ENCODE assay signal across 1 cellular context in genomic region chr2:145593280-145593679, GRCh38.
TF ChIP-seq lines count a peak whose summit lies in the region.

No MANE protein-coding gene starts in this region.

TF ChIP-seq in GM12878, 131 proteins besides CTCF, POLR2A, EP300 and RAD21 (continued from another document):
- TF ChIP-seq, protein P1, sequence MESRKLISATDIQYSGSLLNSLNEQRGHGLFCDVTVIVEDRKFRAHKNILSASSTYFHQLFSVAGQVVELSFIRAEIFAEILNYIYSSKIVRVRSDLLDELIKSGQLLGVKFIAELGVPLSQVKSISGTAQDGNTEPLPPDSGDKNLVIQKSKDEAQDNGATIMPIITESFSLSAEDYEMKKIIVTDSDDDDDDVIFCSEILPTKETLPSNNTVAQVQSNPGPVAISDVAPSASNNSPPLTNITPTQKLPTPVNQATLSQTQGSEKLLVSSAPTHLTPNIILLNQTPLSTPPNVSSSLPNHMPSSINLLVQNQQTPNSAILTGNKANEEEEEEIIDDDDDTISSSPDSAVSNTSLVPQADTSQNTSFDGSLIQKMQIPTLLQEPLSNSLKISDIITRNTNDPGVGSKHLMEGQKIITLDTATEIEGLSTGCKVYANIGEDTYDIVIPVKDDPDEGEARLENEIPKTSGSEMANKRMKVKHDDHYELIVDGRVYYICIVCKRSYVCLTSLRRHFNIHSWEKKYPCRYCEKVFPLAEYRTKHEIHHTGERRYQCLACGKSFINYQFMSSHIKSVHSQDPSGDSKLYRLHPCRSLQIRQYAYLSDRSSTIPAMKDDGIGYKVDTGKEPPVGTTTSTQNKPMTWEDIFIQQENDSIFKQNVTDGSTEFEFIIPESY (IDR thresholded peaks at IDR 0.05), result no peak
- TF ChIP-seq SREBF1 (IDR thresholded peaks at IDR 0.05; ENCODE audit: low read length) (no peak), BACH1 (IDR thresholded peaks at IDR 0.05; ENCODE audit: borderline replicate concordance) (no peak), EED (IDR thresholded peaks at IDR 0.05; ENCODE audit: low read depth) (no peak), SIN3A (IDR thresholded peaks at IDR 0.05; ENCODE audit: low read depth, low read length) (no peak), MEF2A (IDR thresholded peaks at IDR 0.05; ENCODE audit: insufficient read depth, low read depth, low read length) (peak; percentile 99), HCFC1 (IDR thresholded peaks at IDR 0.05; ENCODE audit: low read length) (no peak), LARP7 (IDR thresholded peaks at IDR 0.05) (no peak), PKNOX1 (IDR thresholded peaks at IDR 0.05) (no peak), IKZF1 (conservative IDR thresholded peaks at IDR 0.05) (no peak; the same call in 1 of the 2 replicates), MTA2 (IDR thresholded peaks at IDR 0.05; ENCODE audit: low read depth) (peak; percentile 91), CBX5 (IDR thresholded peaks at IDR 0.05; ENCODE audit: low read depth) (no peak), NRF1 (conservative IDR thresholded peaks at IDR 0.05; ENCODE audit: low read depth, low read length) (no peak), HSF1 (IDR thresholded peaks at IDR 0.05; ENCODE audit: low read depth, low read length) (no peak), BHLHE40 (IDR thresholded peaks at IDR 0.05; ENCODE audit: borderline replicate concordance in 1 of 2, low read depth in 2 of 2, low read length in 1 of 2) (no peak), KAT2A (conservative IDR thresholded peaks at IDR 0.05; ENCODE audit: control insufficient read depth, low read depth, low read length) (no peak), RUNX3 (IDR thresholded peaks at IDR 0.05; ENCODE audit: low read length) (peak; percentile 70), STAT3 (IDR thresholded peaks at IDR 0.05; ENCODE audit: low read depth, low read length) (no peak), PAX5 (IDR thresholded peaks at IDR 0.05; ENCODE audit: borderline replicate concordance, low read depth, low read length) (no peak), IKZF2 (IDR thresholded peaks at IDR 0.05) (peak in 1 of 2 experiments; percentile 32; a peak in 1 of 4 replicates), RFX5 (IDR thresholded peaks at IDR 0.05; ENCODE audit: low read depth, low read length) (no peak), RAD51 (IDR thresholded peaks at IDR 0.05) (no peak), NR2F1 (conservative IDR thresholded peaks at IDR 0.05) (no peak), SUPT20H (IDR thresholded peaks at IDR 0.05; ENCODE audit: borderline replicate concordance, control insufficient read depth, low read depth, low read length) (no peak), IRF4 (IDR thresholded peaks at IDR 0.05; ENCODE audit: low read depth, low read length) (no peak), MTA3 (IDR thresholded peaks at IDR 0.05; ENCODE audit: borderline replicate concordance, low read length) (peak; percentile 64; the same call in 1 of the 2 replicates), SIX5 (IDR thresholded peaks at IDR 0.05; ENCODE audit: low read depth, low read length, severe bottlenecking) (no peak), ZNF217 (IDR thresholded peaks at IDR 0.05) (peak; percentile 70; the same call in 1 of the 2 replicates), TCF3 (IDR thresholded peaks at IDR 0.05; ENCODE audit: borderline replicate concordance, insufficient read depth, low read depth, low read length) (no peak), SMAD1 (IDR thresholded peaks at IDR 0.05; ENCODE audit: low read depth, partially characterized antibody) (no peak), EGR1 (IDR thresholded peaks at IDR 0.05; ENCODE audit: borderline replicate concordance in 1 of 2, low read depth in 2 of 2, low read length in 2 of 2) (no peak), GATAD2B (conservative IDR thresholded peaks at IDR 0.05; ENCODE audit: low read depth) (no peak), SKIL (IDR thresholded peaks at IDR 0.05; ENCODE audit: low read depth, poor library complexity, severe bottlenecking) (peak; percentile 48), SUZ12 (IDR thresholded peaks at IDR 0.05; ENCODE audit: unreplicated experiment) (no peak)
- TF ChIP-seq, protein P2, sequence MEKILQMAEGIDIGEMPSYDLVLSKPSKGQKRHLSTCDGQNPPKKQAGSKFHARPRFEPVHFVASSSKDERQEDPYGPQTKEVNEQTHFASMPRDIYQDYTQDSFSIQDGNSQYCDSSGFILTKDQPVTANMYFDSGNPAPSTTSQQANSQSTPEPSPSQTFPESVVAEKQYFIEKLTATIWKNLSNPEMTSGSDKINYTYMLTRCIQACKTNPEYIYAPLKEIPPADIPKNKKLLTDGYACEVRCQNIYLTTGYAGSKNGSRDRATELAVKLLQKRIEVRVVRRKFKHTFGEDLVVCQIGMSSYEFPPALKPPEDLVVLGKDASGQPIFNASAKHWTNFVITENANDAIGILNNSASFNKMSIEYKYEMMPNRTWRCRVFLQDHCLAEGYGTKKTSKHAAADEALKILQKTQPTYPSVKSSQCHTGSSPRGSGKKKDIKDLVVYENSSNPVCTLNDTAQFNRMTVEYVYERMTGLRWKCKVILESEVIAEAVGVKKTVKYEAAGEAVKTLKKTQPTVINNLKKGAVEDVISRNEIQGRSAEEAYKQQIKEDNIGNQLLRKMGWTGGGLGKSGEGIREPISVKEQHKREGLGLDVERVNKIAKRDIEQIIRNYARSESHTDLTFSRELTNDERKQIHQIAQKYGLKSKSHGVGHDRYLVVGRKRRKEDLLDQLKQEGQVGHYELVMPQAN (conservative IDR thresholded peaks at IDR 0.05), result no peak
- TF ChIP-seq, protein P3, sequence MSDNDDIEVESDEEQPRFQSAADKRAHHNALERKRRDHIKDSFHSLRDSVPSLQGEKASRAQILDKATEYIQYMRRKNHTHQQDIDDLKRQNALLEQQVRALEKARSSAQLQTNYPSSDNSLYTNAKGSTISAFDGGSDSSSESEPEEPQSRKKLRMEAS (IDR thresholded peaks at IDR 0.05; ENCODE audit: low read depth, low read length), result no peak
- TF ChIP-seq, protein P4, sequence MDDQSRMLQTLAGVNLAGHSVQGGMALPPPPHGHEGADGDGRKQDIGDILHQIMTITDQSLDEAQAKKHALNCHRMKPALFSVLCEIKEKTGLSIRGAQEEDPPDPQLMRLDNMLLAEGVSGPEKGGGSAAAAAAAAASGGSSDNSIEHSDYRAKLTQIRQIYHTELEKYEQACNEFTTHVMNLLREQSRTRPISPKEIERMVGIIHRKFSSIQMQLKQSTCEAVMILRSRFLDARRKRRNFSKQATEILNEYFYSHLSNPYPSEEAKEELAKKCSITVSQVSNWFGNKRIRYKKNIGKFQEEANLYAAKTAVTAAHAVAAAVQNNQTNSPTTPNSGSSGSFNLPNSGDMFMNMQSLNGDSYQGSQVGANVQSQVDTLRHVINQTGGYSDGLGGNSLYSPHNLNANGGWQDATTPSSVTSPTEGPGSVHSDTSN (IDR thresholded peaks at IDR 0.05; ENCODE audit: insufficient replicate concordance, low read depth, low read length), result no peak
- TF ChIP-seq, protein P5, sequence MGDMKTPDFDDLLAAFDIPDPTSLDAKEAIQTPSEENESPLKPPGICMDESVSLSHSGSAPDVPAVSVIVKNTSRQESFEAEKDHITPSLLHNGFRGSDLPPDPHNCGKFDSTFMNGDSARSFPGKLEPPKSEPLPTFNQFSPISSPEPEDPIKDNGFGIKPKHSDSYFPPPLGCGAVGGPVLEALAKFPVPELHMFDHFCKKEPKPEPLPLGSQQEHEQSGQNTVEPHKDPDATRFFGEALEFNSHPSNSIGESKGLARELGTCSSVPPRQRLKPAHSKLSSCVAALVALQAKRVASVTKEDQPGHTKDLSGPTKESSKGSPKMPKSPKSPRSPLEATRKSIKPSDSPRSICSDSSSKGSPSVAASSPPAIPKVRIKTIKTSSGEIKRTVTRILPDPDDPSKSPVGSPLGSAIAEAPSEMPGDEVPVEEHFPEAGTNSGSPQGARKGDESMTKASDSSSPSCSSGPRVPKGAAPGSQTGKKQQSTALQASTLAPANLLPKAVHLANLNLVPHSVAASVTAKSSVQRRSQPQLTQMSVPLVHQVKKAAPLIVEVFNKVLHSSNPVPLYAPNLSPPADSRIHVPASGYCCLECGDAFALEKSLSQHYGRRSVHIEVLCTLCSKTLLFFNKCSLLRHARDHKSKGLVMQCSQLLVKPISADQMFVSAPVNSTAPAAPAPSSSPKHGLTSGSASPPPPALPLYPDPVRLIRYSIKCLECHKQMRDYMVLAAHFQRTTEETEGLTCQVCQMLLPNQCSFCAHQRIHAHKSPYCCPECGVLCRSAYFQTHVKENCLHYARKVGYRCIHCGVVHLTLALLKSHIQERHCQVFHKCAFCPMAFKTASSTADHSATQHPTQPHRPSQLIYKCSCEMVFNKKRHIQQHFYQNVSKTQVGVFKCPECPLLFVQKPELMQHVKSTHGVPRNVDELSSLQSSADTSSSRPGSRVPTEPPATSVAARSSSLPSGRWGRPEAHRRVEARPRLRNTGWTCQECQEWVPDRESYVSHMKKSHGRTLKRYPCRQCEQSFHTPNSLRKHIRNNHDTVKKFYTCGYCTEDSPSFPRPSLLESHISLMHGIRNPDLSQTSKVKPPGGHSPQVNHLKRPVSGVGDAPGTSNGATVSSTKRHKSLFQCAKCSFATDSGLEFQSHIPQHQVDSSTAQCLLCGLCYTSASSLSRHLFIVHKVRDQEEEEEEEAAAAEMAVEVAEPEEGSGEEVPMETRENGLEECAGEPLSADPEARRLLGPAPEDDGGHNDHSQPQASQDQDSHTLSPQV (IDR thresholded peaks at IDR 0.05), result no peak
- TF ChIP-seq, protein P6, sequence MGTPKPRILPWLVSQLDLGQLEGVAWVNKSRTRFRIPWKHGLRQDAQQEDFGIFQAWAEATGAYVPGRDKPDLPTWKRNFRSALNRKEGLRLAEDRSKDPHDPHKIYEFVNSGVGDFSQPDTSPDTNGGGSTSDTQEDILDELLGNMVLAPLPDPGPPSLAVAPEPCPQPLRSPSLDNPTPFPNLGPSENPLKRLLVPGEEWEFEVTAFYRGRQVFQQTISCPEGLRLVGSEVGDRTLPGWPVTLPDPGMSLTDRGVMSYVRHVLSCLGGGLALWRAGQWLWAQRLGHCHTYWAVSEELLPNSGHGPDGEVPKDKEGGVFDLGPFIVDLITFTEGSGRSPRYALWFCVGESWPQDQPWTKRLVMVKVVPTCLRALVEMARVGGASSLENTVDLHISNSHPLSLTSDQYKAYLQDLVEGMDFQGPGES (IDR thresholded peaks at IDR 0.05), result no peak
